In the genomic region with DNA sequence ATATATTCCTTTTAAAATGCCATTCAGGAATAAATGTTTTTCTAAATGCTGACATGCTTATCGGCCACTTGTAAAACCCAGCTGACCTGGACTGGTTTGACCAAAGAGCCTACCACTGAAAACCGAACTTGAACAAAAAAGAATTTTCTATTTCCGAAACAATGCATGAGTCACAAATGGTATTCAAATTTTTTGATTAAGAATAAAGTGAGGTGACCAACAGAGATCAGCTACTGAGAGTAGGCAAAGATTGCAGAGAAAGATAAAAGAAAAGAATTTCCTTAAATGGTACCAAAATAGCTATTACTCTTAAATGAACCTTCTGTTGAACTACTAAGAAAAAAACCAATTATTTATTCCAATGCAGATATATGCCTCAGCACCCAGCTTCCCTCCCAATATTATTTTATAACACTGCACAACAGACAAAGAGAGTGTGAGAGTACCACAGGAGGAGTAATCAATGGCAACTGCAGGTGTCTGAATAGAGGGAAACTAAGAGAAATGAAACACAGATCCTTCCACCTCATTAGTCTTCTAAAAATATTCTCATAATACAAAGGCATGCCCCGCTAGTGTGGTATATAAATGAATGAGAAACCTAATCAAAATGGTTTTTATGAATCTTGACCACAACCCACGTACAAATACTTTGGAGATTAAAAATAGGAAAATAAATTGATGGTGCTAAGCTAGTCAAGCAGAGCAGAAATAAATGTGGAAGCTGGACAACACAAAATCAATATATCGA, we compare ENCODE assay signal across 18 cellular contexts.
"Had no signal": no experiment of that assay in that cellular context is flagged by ENCODE, and none has a peak within 500 bp of the region (broad histone marks: within the 10 kb centered on the region; RNA-seq: fewer than 3 reads in every experiment).

No MANE protein-coding gene starts in this region.

- ATAC-seq: foreskin keratinocyte; naive thymus-derived CD8-positive, alpha-beta T cell; right lobe of liver; stimulated activated naive B cell treated with anti-CD40 and anti-IgM and Interleukin-4, amounts not matched to agents 10 μg/mL and 1 μg/mL and 100 μg/mL, for 72 hours; upper lobe of right lung had no signal

- H3K27ac Mint-ChIP-seq: activated CD4-positive, alpha-beta T cell treated with anti-CD3 and anti-CD28 coated beads, Interleukin-2, amount 10 ng/mL, durations not matched to agents 24 days and 14 days had no signal

- DNase-seq: activated CD4-positive, alpha-beta T cell treated with anti-CD3 and anti-CD28 coated beads, Interleukin-2, amount 10 ng/mL, durations not matched to agents 24 days and 14 days; activated T-cell treated with anti-CD3 and anti-CD28 coated beads for 4 hours; foreskin keratinocyte; head of caudate nucleus; naive thymus-derived CD8-positive, alpha-beta T cell; occipital lobe; right lobe of liver; spleen; stimulated activated CD4-positive, alpha-beta T cell treated with anti-CD3 and anti-CD28 coated beads, Interleukin-1b, Interleukin-23, amount 100 ng/mL, for 48 hours; stimulated activated naive B cell treated with anti-CD40 and anti-IgM and Interleukin-4, amounts not matched to agents 10 μg/mL and 1 μg/mL and 100 μg/mL, for 72 hours; SW 1271; upper lobe of right lung had no signal

- H3K27me3 ChIP-seq: ascending aorta, cardiac muscle cell, foreskin keratinocyte, right lobe of liver, spleen, suprapubic skin, upper lobe of right lung had no signal

- H3K9me3 Mint-ChIP-seq: naive thymus-derived CD8-positive, alpha-beta T cell had no signal

- FAIRE-seq: islet of Langerhans had no signal

- H3K27me3 Mint-ChIP-seq: activated CD4-positive, alpha-beta T cell treated with anti-CD3 and anti-CD28 coated beads, Interleukin-2, amount 10 ng/mL, durations not matched to agents 24 days and 14 days; naive thymus-derived CD8-positive, alpha-beta T cell; stimulated activated naive B cell treated with anti-CD40 and anti-IgM and Interleukin-4, amounts not matched to agents 10 μg/mL and 1 μg/mL and 100 μg/mL, for 72 hours had no signal

- H3K36me3 ChIP-seq: ascending aorta, cardiac muscle cell, prostate gland, right lobe of liver, spleen, suprapubic skin, upper lobe of right lung had no signal

- H3K4me3 Mint-ChIP-seq: activated CD4-positive, alpha-beta T cell treated with anti-CD3 and anti-CD28 coated beads, Interleukin-2, amount 10 ng/mL, durations not matched to agents 24 days and 14 days; naive thymus-derived CD8-positive, alpha-beta T cell; stimulated activated naive B cell treated with anti-CD40 and anti-IgM and Interleukin-4, amounts not matched to agents 10 μg/mL and 1 μg/mL and 100 μg/mL, for 72 hours had no signal

- H3K4me3 ChIP-seq: ascending aorta, cardiac muscle cell, prostate gland, right lobe of liver, spleen, suprapubic skin, upper lobe of right lung had no signal

- H3K9me3 ChIP-seq: ascending aorta, prostate gland, right lobe of liver, spleen, suprapubic skin, upper lobe of right lung had no signal

- H3K36me3 Mint-ChIP-seq: naive thymus-derived CD8-positive, alpha-beta T cell had no signal

- H3K27ac ChIP-seq: ascending aorta, cardiac muscle cell, foreskin keratinocyte, prostate gland, right lobe of liver, spleen, suprapubic skin, upper lobe of right lung, VCaP had no signal

- H3K4me1 ChIP-seq: ascending aorta, prostate gland, right lobe of liver had no signal
